Comparison of ENCODE assay signal across 1 cellular context in the genomic region with DNA sequence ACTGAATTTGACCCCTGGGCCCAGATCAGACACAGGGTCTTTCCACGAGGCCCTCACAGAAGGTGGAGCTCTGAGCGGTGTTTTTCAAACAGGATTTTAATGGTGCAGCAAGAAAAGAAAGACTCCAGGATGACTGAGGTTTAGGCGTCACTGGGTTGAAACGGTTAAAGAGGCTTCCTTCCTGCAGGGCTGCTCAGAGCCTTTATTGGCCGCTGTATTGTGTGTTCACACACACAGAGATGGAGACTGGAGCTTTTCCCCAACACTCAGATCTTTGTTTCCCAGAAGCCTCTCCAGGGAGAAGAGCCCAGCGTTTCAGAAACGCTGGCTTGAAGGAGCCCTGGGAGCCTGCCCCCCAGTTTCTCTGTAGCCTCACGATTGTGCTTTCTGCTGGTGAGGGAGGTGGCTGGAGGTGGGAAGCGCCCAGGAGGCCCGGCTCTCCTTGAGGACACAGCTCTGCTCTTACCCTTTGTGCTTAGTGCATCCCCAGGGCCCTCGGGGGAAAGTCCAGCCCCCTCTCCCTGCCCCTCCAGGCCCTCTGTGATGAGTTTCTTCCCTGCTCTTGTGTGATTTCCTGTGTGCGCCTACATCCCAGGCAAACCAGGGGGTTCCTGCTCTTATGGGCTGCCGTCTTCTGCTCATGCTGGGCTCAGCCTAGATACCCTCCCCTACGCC.
TF ChIP-seq lines count a peak whose summit lies in the region.

No MANE protein-coding gene starts in this region.

TF ChIP-seq in neural cell, 6 proteins besides CTCF, POLR2A, EP300 and RAD21:
- no peak for TF ChIP-seq TAF1 (IDR thresholded peaks at IDR 0.05; ENCODE audit: low read depth)
- TF ChIP-seq, protein P1, sequence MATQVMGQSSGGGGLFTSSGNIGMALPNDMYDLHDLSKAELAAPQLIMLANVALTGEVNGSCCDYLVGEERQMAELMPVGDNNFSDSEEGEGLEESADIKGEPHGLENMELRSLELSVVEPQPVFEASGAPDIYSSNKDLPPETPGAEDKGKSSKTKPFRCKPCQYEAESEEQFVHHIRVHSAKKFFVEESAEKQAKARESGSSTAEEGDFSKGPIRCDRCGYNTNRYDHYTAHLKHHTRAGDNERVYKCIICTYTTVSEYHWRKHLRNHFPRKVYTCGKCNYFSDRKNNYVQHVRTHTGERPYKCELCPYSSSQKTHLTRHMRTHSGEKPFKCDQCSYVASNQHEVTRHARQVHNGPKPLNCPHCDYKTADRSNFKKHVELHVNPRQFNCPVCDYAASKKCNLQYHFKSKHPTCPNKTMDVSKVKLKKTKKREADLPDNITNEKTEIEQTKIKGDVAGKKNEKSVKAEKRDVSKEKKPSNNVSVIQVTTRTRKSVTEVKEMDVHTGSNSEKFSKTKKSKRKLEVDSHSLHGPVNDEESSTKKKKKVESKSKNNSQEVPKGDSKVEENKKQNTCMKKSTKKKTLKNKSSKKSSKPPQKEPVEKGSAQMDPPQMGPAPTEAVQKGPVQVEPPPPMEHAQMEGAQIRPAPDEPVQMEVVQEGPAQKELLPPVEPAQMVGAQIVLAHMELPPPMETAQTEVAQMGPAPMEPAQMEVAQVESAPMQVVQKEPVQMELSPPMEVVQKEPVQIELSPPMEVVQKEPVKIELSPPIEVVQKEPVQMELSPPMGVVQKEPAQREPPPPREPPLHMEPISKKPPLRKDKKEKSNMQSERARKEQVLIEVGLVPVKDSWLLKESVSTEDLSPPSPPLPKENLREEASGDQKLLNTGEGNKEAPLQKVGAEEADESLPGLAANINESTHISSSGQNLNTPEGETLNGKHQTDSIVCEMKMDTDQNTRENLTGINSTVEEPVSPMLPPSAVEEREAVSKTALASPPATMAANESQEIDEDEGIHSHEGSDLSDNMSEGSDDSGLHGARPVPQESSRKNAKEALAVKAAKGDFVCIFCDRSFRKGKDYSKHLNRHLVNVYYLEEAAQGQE (IDR thresholded peaks at IDR 0.05; ENCODE audit: borderline replicate concordance): no peak
